ENCODE assay signal across 23 cellular contexts in genomic region chr21:38664821-38665220, GRCh38.
A peak's percentile ranks its signal among the peaks of the same experiment; 100 is the strongest.
DNase-seq lines count a peak whose midpoint lies in the region; ATAC-seq, FAIRE-seq and TF ChIP-seq lines count a peak whose summit lies in the region.
"Had no signal": no experiment of that assay in that cellular context is flagged by ENCODE, and none has a peak within 500 bp of the region (broad histone marks: within the 10 kb centered on the region; RNA-seq: fewer than 3 reads in every experiment).

No MANE protein-coding gene starts in this region.

- TF ChIP-seq EP300 in H1 (IDR thresholded peaks at IDR 0.05; ENCODE audit: borderline replicate concordance in 1 of 2, low read depth in 2 of 2, low read length in 2 of 2), result no peak
- no peak for TF ChIP-seq EP300 in gastroesophageal sphincter (IDR thresholded peaks at IDR 0.05)

- H3K4me3 Mint-ChIP-seq in chondrocyte (ENCODE audit: unreplicated experiment), result no peak overlapping the region
- H3K4me3 Mint-ChIP-seq: CD4-positive, alpha-beta T cell had no signal

- CTCF ChIA-PET in H1 (lab: Charles Lee; ENCODE audit: partially characterized antibody), result interaction anchor here (0.9 kb wide), 1 partner anchor 27 kb away, joined by 3 read pairs; no protein-coding TSS in a partner anchor

- no peak overlapping the region for H2BK5ac ChIP-seq in H1 (ENCODE audit: low read depth, low read length)

- no peak overlapping the region for H2BK20ac ChIP-seq in H1 (ENCODE audit: low read length)

- H3K4ac ChIP-seq in H1 (replicated peaks; ENCODE audit: insufficient read length, low read depth, low read length), result no peak overlapping the region

- H3K79me1 ChIP-seq in H1 (ENCODE audit: low read depth, low read length), result no peaks in the 10 kb centered on the region

- no peak for TF ChIP-seq RAD21 in H1 (IDR thresholded peaks at IDR 0.05 in 1 of 2, conservative IDR thresholded peaks at IDR 0.05 in 1 of 2; ENCODE audit: low read depth in 2 of 2, low read length in 2 of 2)

- no peaks in the 10 kb centered on the region for H3K9me3 ChIP-seq in H1 (ENCODE audit: insufficient read depth in 2 of 2, low read depth in 1 of 2, low read length in 1 of 2)
- no peaks in the 10 kb centered on the region for H3K9me3 ChIP-seq in gastroesophageal sphincter
- H3K9me3 ChIP-seq: A549, BLaER1 had no signal

- no peaks in the 10 kb centered on the region for H4K20me1 ChIP-seq in H1 (replicated peaks in 1 of 2; ENCODE audit: control insufficient read depth in 1 of 2, insufficient read depth in 2 of 2, low read length in 2 of 2)

- H3K4me1 Mint-ChIP-seq in chondrocyte (ENCODE audit: low read depth), result peaks cover 23% of the 10 kb centered on the region

- H3K27ac ChIP-seq in H1 (ENCODE audit: low read depth, low read length), result no peak overlapping the region
- H3K27ac ChIP-seq in gastroesophageal sphincter, result no peak overlapping the region
- H3K27ac ChIP-seq: A549, BLaER1, KMS-11, PC-9 had no signal

- H3K4me1 ChIP-seq in H1 (replicated peaks in 1 of 4; ENCODE audit: control insufficient read depth in 3 of 4, insufficient read depth in 4 of 4, low read length in 3 of 4) (peaks cover 3 to 16% (median 6%) of the 10 kb centered on the region in 4 experiments; a peak in 6 of 7 replicates), gastroesophageal sphincter (peaks cover 0 to 21% (median 5%) of the 10 kb centered on the region in 3 donors)

- peak; percentile 7 for DNase-seq in EH (ENCODE audit: low read depth)
- peak; percentile 6 for DNase-seq in NB4 (ENCODE audit: low read depth)
- no peak for DNase-seq in H1 (ENCODE audit: low read depth in 1 of 2, low spot score in 2 of 2)
- DNase-seq in chondrocyte (ENCODE audit: low spot score), result no peak
- DNase-seq in activated naive CD4-positive, alpha-beta T cell treated with Interleukin-2 at 50 U/mL for 16 hours, result no peak
- no peak for DNase-seq in urothelium cell line (ENCODE audit: low spot score)
- DNase-seq: CD4-positive, alpha-beta T cell; COR-L47; DND-41; IMR-90; NCI-H1048; NCI-H1417 treated with DMSO at 0.1 percent for 48 hours; NCI-H187; NCI-H446; PC-9; RPMI8226; SHP77 had no signal

- H3K23ac ChIP-seq in H1 (ENCODE audit: insufficient read length), result no peak overlapping the region

- POLR2A ChIA-PET in H1 (lab: Charles Lee; ENCODE audit: partially characterized antibody), result interaction anchor here (1.2 kb wide), 2 partner anchors 9 to 13 kb away, joined by 3 to 5 read pairs; no protein-coding TSS in a partner anchor

- no peaks in the 10 kb centered on the region for H3K27me3 Mint-ChIP-seq in chondrocyte (ENCODE audit: low read depth)

- TF ChIP-seq POLR2A in NB4 (IDR thresholded peaks at IDR 0.05; ENCODE audit: extremely low read depth, insufficient read length) (no peak), H1 (IDR thresholded peaks at IDR 0.05; ENCODE audit: control extremely low read depth in 1 of 2, low read depth in 2 of 2, low read length in 2 of 2) (no peak), gastroesophageal sphincter (IDR thresholded peaks at IDR 0.05) (no peak)

- no peak overlapping the region for H3K9ac ChIP-seq in H1 (replicated peaks in 1 of 4; ENCODE audit: extremely low read depth in 1 of 4, low read depth in 3 of 4, low read length in 3 of 4)
- H3K9ac ChIP-seq: BLaER1, KMS-11 had no signal

- H4K5ac ChIP-seq in H1 (ENCODE audit: insufficient read length, low read depth, low read length), result no peak overlapping the region

- H3K27me3 ChIP-seq in H1 (replicated peaks in 1 of 4; ENCODE audit: control insufficient read depth in 3 of 4, extremely low read depth in 1 of 4, insufficient read depth in 3 of 4, low read length in 3 of 4) (peaks cover 6 to 18% (median 15%) of the 10 kb centered on the region in 4 experiments; a peak in 6 of 7 replicates), gastroesophageal sphincter (peaks cover 43% of the 10 kb centered on the region)

- no peaks in the 10 kb centered on the region for H3K36me3 Mint-ChIP-seq in chondrocyte (ENCODE audit: low read depth)

- no peak overlapping the region for H2AK5ac ChIP-seq in H1 (ENCODE audit: low read depth, low read length)

- H3K14ac ChIP-seq in H1 (ENCODE audit: insufficient read length), result no peak overlapping the region

- ATAC-seq in gastroesophageal sphincter, result peak; percentile 32
- ATAC-seq in HG02588 (IDR thresholded peaks at IDR 0.05; ENCODE audit: unreplicated experiment), result no peak
- ATAC-seq: A549 had no signal

- H3K79me2 ChIP-seq in H1 (ENCODE audit: control insufficient read depth in 1 of 2, insufficient read depth in 2 of 2, low read length in 2 of 2), result no peaks in the 10 kb centered on the region

- no peak overlapping the region for H4K91ac ChIP-seq in H1 (replicated peaks; ENCODE audit: insufficient read length, low read length)

- no peaks in the 10 kb centered on the region for H3K9me3 Mint-ChIP-seq in chondrocyte (ENCODE audit: low read depth)
- H3K9me3 Mint-ChIP-seq: CD4-positive, alpha-beta T cell had no signal

- H3K4me2 ChIP-seq in H1 (ENCODE audit: insufficient read depth in 1 of 2, low read depth in 2 of 2, low read length in 2 of 2), result no peak overlapping the region
- H3K4me2 ChIP-seq: A549, BLaER1, KMS-11, PC-9 had no signal

- H3K18ac ChIP-seq in H1 (ENCODE audit: extremely low read depth, low read length), result no peak overlapping the region

- H2BK12ac ChIP-seq in H1 (ENCODE audit: low read depth, low read length), result no peak overlapping the region

- peaks cover 18% of the 10 kb centered on the region; the same call in 1 of the 2 replicates for H3K23me2 ChIP-seq in H1 (ENCODE audit: low read depth, low read length)

- H3K4me3 ChIP-seq in NB4 (ENCODE audit: low read depth, low read length), result no peak overlapping the region
- no peak overlapping the region for H3K4me3 ChIP-seq in H1 (ENCODE audit: extremely low read depth in 1 of 4, insufficient read depth in 2 of 4, low read depth in 3 of 4, low read length in 4 of 4)
- H3K4me3 ChIP-seq in gastroesophageal sphincter, result no peak overlapping the region
- H3K4me3 ChIP-seq: A549, BLaER1, PC-9 had no signal

- H3K56ac ChIP-seq in H1 (replicated peaks; ENCODE audit: insufficient read length, low read depth, low read length), result no peak overlapping the region

- no peak overlapping the region for H3K27ac Mint-ChIP-seq in chondrocyte (ENCODE audit: unreplicated experiment)
- H3K27ac Mint-ChIP-seq: CD4-positive, alpha-beta T cell had no signal

- 91% methylated on average over 3 of the region's 3 CpGs; no CpG with 5 or more reads in 1 of the 2 experiments for WGBS in H1 (ENCODE audit: extremely low coverage in 1 of 2, insufficient coverage in 1 of 2, insufficient read length in 1 of 2, insufficient replicate concordance in 2 of 2, low coverage in 1 of 2, low lambda C conversion rate in 2 of 2, missing lambda C conversion rate in 1 of 2), 2 experiments
- WGBS in gastroesophageal sphincter (ENCODE audit: low coverage in 1 of 2), 2 donors, result 56 to 74% methylated on average over 3 of the region's 3 CpGs

- H3K36me3 ChIP-seq in H1 (ENCODE audit: control insufficient read depth in 2 of 4, insufficient read depth in 4 of 4, low read length in 3 of 4), result no peaks in the 10 kb centered on the region
- H3K36me3 ChIP-seq in gastroesophageal sphincter, result no peaks in the 10 kb centered on the region
- H3K36me3 ChIP-seq: BLaER1 had no signal

- H2BK15ac ChIP-seq in H1 (ENCODE audit: low read length), result no peak overlapping the region

- H2AFZ ChIP-seq in H1 (ENCODE audit: low read length), result peak overlapping the region; percentile 89; the same call in 1 of the 2 replicates
- H2AFZ ChIP-seq: PC-9 had no signal

- H4K8ac ChIP-seq in H1 (ENCODE audit: extremely low read depth, insufficient read depth, low read length), result no peak overlapping the region

- no peak for TF ChIP-seq CTCF in NB4 (IDR thresholded peaks at IDR 0.05; ENCODE audit: low read depth, low read length)
- no peak for TF ChIP-seq CTCF in H1 (IDR thresholded peaks at IDR 0.05; ENCODE audit: control extremely low read depth in 1 of 3, insufficient read depth in 1 of 3, low read depth in 1 of 3, low read length in 3 of 3)
- TF ChIP-seq CTCF in gastroesophageal sphincter (IDR thresholded peaks at IDR 0.05), result no peak
- no peak for TF ChIP-seq CTCF in chondrocyte (IDR thresholded peaks at IDR 0.05)

- FAIRE-seq in H1 (lab: Jason Lieb, UNC) (no peak), urothelium cell line (lab: Jason Lieb, UNC) (no peak)
- FAIRE-seq: A549, GM12892 had no signal

- no peak overlapping the region for H2BK120ac ChIP-seq in H1 (replicated peaks; ENCODE audit: low read depth, low read length)

TF ChIP-seq in H1, 55 proteins besides CTCF, POLR2A, EP300 and RAD21:
- TF ChIP-seq EZH2 (IDR thresholded peaks at IDR 0.05; ENCODE audit: low read depth, low read length, severe bottlenecking) (no peak), ASH2L (IDR thresholded peaks at IDR 0.05; ENCODE audit: low read length) (no peak), TCF12 (IDR thresholded peaks at IDR 0.05; ENCODE audit: low read depth, low read length) (no peak), SRF (IDR thresholded peaks at IDR 0.05; ENCODE audit: low read depth, low read length) (no peak), FOSL1 (IDR thresholded peaks at IDR 0.05; ENCODE audit: insufficient read depth, low read depth, low read length) (no peak), GTF2F1 (IDR thresholded peaks at IDR 0.05; ENCODE audit: borderline replicate concordance, low read depth, low read length) (no peak), SIN3A (conservative IDR thresholded peaks at IDR 0.05 in 1 of 2, IDR thresholded peaks at IDR 0.05 in 1 of 2; ENCODE audit: low read depth in 1 of 2, low read length in 2 of 2) (no peak), GABPA (IDR thresholded peaks at IDR 0.05; ENCODE audit: borderline replicate concordance, insufficient read depth, low read length) (no peak)

Comparison
In these comparisons a context has a peak if more than half of its experiments do, and no peak if none do; other contexts are left out.
1. DNase-seq: peak in EH (single experiment) and NB4 (single experiment); none in H1 (0 of 2), chondrocyte (single experiment), activated naive CD4-positive, alpha-beta T cell treated with Interleukin-2 at 50 U/mL for 16 hours (single experiment) and urothelium cell line (single experiment).